ENCODE assay signal across 8 cellular contexts in genomic region chr17:41811549-41812175, GRCh38. TPM values are rescaled to one million over a fixed set of nuclear protein-coding genes. Genes with fewer than 3 reads are reported as not detected.
A peak's percentile ranks its signal among the peaks of the same experiment; 100 is the strongest.
DNase-seq lines count a peak whose midpoint lies in the region; ATAC-seq and FAIRE-seq lines count a peak whose summit lies in the region.

TSS of gene P3H4 (minus strand) at chr17:41811949. CDS start at chr17:41811915, 34 bp downstream.

- peak within 1 kb of the TSS; percentile 68 to 79 for H3K9ac ChIP-seq in stomach smooth muscle (ENCODE audit: low read length in 2 of 2)

- H3K36me3 ChIP-seq in KOPT-K1 (ENCODE audit: insufficient read depth, low read length) (no peaks in the 10 kb centered on the region), SJSA1 (peaks cover 22% of the 10 kb centered on the region), neuron (ENCODE audit: insufficient read depth, low read length) (peaks cover 15% of the 10 kb centered on the region), stomach smooth muscle (ENCODE audit: control insufficient read depth in 2 of 2, insufficient read depth in 2 of 2, low read length in 2 of 2) (peaks cover 0 to 4% of the 10 kb centered on the region in 2 donors)

- no peaks in the 10 kb centered on the region for H3K9me3 ChIP-seq in KOPT-K1 (ENCODE audit: insufficient read depth, low read length, poor library complexity, severe bottlenecking)
- H3K9me3 ChIP-seq in SJSA1 (replicated peaks) = no peaks in the 10 kb centered on the region
- H3K9me3 ChIP-seq in neuron (ENCODE audit: low read length) = no peaks in the 10 kb centered on the region
- H3K9me3 ChIP-seq in stomach smooth muscle (ENCODE audit: control insufficient read depth in 2 of 2, low read length in 2 of 2) = no peaks in the 10 kb centered on the region

- FAIRE-seq in frontal cortex (lab: Jason Lieb, UNC) = no peak

- H3K4me3 ChIP-seq in SJSA1 = peak within 1 kb of the TSS; percentile 93
- H3K4me3 ChIP-seq in neuron (ENCODE audit: low read length) = peak within 1 kb of the TSS; percentile 65
- peak within 1 kb of the TSS; percentile 85 to 87 for H3K4me3 ChIP-seq in stomach smooth muscle (ENCODE audit: low read length in 2 of 2)

- H3K27ac ChIP-seq in KOPT-K1 (ENCODE audit: low read depth, low read length, poor library complexity, severe bottlenecking) (peak within 1 kb of the TSS; percentile 45), SJSA1 (0 out of 2 replicates have a peak within 1 kb of the TSS, but pooled peaks have one; percentile 20), stomach smooth muscle (ENCODE audit: low read length) (peak within 1 kb of the TSS; percentile 55)

- DNase-seq in AG20443 (ENCODE audit: low spot score) (peak; percentile 91), SJSA1 (ENCODE audit: low read depth in 1 of 2, low spot score in 2 of 2) (peak; percentile 68 to 91), frontal cortex (ENCODE audit: low spot score in 2 of 2) (peak; percentile 81)
- peak; percentile 76 for DNase-seq in activated naive CD4-positive, alpha-beta T cell treated with Interleukin-2 at 50 U/mL for 16 hours

- H2AFZ ChIP-seq in neuron (ENCODE audit: low read depth, low read length) = peak within 1 kb of the TSS; percentile 82

- peak; percentile 79 for ATAC-seq in GM19372 (IDR thresholded peaks at IDR 0.05; ENCODE audit: low read depth, unreplicated experiment)

- H3K4me1 ChIP-seq in SJSA1 (replicated peaks) (peaks cover 35% of the 10 kb centered on the region), neuron (ENCODE audit: insufficient read depth, low read length) (peaks cover 25% of the 10 kb centered on the region), stomach smooth muscle (ENCODE audit: control insufficient read depth, insufficient read depth, low read length) (peaks cover 40% of the 10 kb centered on the region)

- H3K27me3 ChIP-seq in SJSA1 (replicated peaks) (no peaks in the 10 kb centered on the region), neuron (ENCODE audit: insufficient read depth, low read length) (no peaks in the 10 kb centered on the region), stomach smooth muscle (ENCODE audit: control insufficient read depth in 1 of 2, insufficient read depth in 2 of 2, low read length in 2 of 2) (no peaks in the 10 kb centered on the region)

RNA-seq across cellular contexts. Expression of gene P3H4, which starts in this region (rescaled TPM):
- 40.9 and 45.4 TPM in 2 replicates for total RNA-seq in SJSA1 (2014; rRNA removed; shearing (Covaris generic))
- total RNA-seq in frontal cortex = 10.2 TPM

Comparison
In these comparisons a context has a peak if more than half of its experiments do, and no peak if none do; other contexts are left out.
1. Peak in every context shown above with its lines: DNase-seq, ATAC-seq, H3K4me3 ChIP-seq and H3K27ac ChIP-seq.